8 cellular contexts compared by ENCODE assay signal in the genomic region with DNA sequence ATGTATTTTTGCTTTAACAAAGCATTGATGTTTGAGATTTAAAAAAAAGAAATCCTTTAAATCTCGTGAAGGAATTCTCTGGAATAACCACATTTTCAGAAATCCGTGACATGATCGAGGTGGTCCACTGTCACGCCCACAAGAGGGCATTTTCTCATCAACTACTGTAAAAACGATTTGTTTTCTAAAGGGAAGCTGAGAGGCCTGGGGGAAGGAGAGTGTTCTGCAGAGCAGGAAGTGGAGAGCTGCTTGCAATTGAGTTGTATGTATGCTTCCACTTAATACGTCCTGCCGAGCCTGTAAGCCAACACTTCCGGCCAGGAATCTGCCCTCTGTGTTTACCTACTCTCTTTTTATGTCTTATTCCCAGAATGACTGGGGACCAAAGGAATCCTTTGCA. TPM values are rescaled to one million over a fixed set of nuclear protein-coding genes. Genes with fewer than 3 reads are reported as not detected.
DNase-seq lines count a peak whose midpoint lies in the region; ATAC-seq and TF ChIP-seq lines count a peak whose summit lies in the region.

No MANE protein-coding gene starts in this region.

- peak; percentile 75 for DNase-seq in GM03348 (ENCODE audit: low spot score)
- DNase-seq in LHCN-M2 (ENCODE audit: low read depth), result peak; percentile 76
- DNase-seq in RWPE2 (ENCODE audit: low spot score), result no peak
- peak; percentile 80 for DNase-seq in fibroblast of gingiva (ENCODE audit: low read depth)
- DNase-seq in NCI-H226, result no peak
- DNase-seq in activated gamma-delta T cell (lab: John Stamatoyannopoulos, UW), result no peak

- no peaks in the 10 kb centered on the region for H3K36me3 Mint-ChIP-seq in nephron (ENCODE audit: low read depth)

- H3K27ac Mint-ChIP-seq in nephron, result peak overlapping the region; percentile 84 to 93 (median 87)

- H3K27me3 Mint-ChIP-seq in nephron (ENCODE audit: low read depth), result peaks cover 4% of the 10 kb centered on the region

- ATAC-seq in GM21825 (IDR thresholded peaks at IDR 0.05; ENCODE audit: unreplicated experiment), result peak; percentile 80
- ATAC-seq in RWPE2 (ENCODE audit: low read depth), result peak; percentile 99

- no peak overlapping the region for H3K4me3 ChIP-seq in RWPE2 (ENCODE audit: severe bottlenecking)

- TF ChIP-seq CTCF in RWPE2 (IDR thresholded peaks at IDR 0.05; ENCODE audit: poor library complexity, severe bottlenecking) (peak; percentile 36), nephron (IDR thresholded peaks at IDR 0.05; ENCODE audit: unreplicated experiment in 3 of 3) (peak; percentile 9 to 47 (median 45))

- peak overlapping the region in 2 of 3 experiments; percentile 31 to 34 for H3K4me3 Mint-ChIP-seq in nephron

- peak overlapping the region; percentile 51 for H3K27ac ChIP-seq in RWPE2 (ENCODE audit: poor library complexity, severe bottlenecking)

- H3K27me3 ChIP-seq in RWPE2 (ENCODE audit: insufficient read depth, poor library complexity, severe bottlenecking), result no peaks in the 10 kb centered on the region

- no peaks in the 10 kb centered on the region for H3K36me3 ChIP-seq in RWPE2 (ENCODE audit: low read depth)

- H3K9me3 ChIP-seq in RWPE2 (ENCODE audit: severe bottlenecking), result no peaks in the 10 kb centered on the region

- peaks cover 16% of the 10 kb centered on the region for H3K4me1 ChIP-seq in RWPE2 (ENCODE audit: insufficient read depth, poor library complexity, severe bottlenecking)

- no peaks in the 10 kb centered on the region for H3K9me3 Mint-ChIP-seq in nephron

- peaks cover 22% of the 10 kb centered on the region for H3K4me1 Mint-ChIP-seq in nephron

RNA-seq across cellular contexts. Expression of gene KLHL29, which starts 19.4 kb away (rescaled TPM):
- total RNA-seq in LHCN-M2 (2014; rRNA removed), result 3.2 and 5.2 TPM in 2 replicates
- polyA plus RNA-seq in LHCN-M2 (2012), result 1.8 TPM

Comparison
In these comparisons a context has a peak if more than half of its experiments do, and no peak if none do; other contexts are left out.
1. DNase-seq: peak in GM03348 (single experiment), LHCN-M2 (single experiment) and fibroblast of gingiva (single experiment); none in RWPE2 (single experiment), NCI-H226 (single experiment) and activated gamma-delta T cell (single experiment).